Comparison of ENCODE assay signal across 19 cellular contexts in genomic region chr18:23108496-23108895, GRCh38.
"Had no signal": no experiment of that assay in that cellular context is flagged by ENCODE, and none has a peak within 500 bp of the region (broad histone marks: within the 10 kb centered on the region; RNA-seq: fewer than 3 reads in every experiment).

No MANE protein-coding gene starts in this region.

- H3K27ac ChIP-seq: tibial nerve had no signal

- H3K9me3 Mint-ChIP-seq: activated naive CD8-positive, alpha-beta T cell treated with anti-CD3 and anti-CD28 coated beads, Interleukin-2, amount 50 U/mL, for 24 hours; activated T-helper 2 cell treated with anti-CD3 and anti-CD28 coated beads, Interferon-gamma antibody, Interleukin-2, Interleukin-4, amounts not matched to agents 10 μg/mL and 5 μg/mL and 100 μg/mL, durations not matched to agents 14 hours and 24 hours and 36 hours had no signal

- H3K4me3 ChIP-seq: breast epithelium, lung, tibial nerve had no signal

- H3K27me3 Mint-ChIP-seq: activated naive CD8-positive, alpha-beta T cell treated with anti-CD3 and anti-CD28 coated beads, Interleukin-2, amount 50 U/mL, for 24 hours; activated T-cell treated with anti-CD3 and anti-CD28 coated beads, Interleukin-2, amount 50 U/mL, for 24 hours had no signal

- DNase-seq: activated CD4-positive, alpha-beta T cell treated with anti-CD3 and anti-CD28 coated beads, Interleukin-2, amount 10 ng/mL, durations not matched to agents 7 days and 5 days; activated CD8-positive, alpha-beta T cell treated with anti-CD3 and anti-CD28 coated beads, Interleukin-2, amount 10 ng/mL, durations not matched to agents 7 days and 5 days; activated naive CD4-positive, alpha-beta T cell treated with anti-CD3 and anti-CD28 coated beads for 36 hours; activated naive CD8-positive, alpha-beta T cell treated with anti-CD3 and anti-CD28 coated beads, Interleukin-2, amount 50 U/mL, for 24 hours; activated T-cell treated with anti-CD3 and anti-CD28 coated beads, Interleukin-2, amount 50 U/mL, for 24 hours; cortex of kidney; foreskin fibroblast; hippocampal formation; islet precursor cell; midbrain; nephron progenitor cell; nucleus accumbens; stimulated activated naive CD8-positive, alpha-beta T cell treated with anti-CD3 and anti-CD28 coated beads, Interleukin-15, Interleukin-2, amounts not matched to agents 100 U/mL and 50 U/mL, for 24 hours had no signal

- H3K36me3 ChIP-seq: breast epithelium, tibial nerve had no signal

- H3K27ac Mint-ChIP-seq: activated CD4-positive, alpha-beta T cell treated with anti-CD3 and anti-CD28 coated beads, Interleukin-2, amount 10 ng/mL, durations not matched to agents 7 days and 5 days; activated CD8-positive, alpha-beta T cell treated with anti-CD3 and anti-CD28 coated beads, Interleukin-2, amount 10 ng/mL, durations not matched to agents 7 days and 5 days; activated naive CD4-positive, alpha-beta T cell treated with anti-CD3 and anti-CD28 coated beads for 36 hours; activated naive CD8-positive, alpha-beta T cell treated with anti-CD3 and anti-CD28 coated beads, Interleukin-2, amount 50 U/mL, for 24 hours; activated T-cell treated with anti-CD3 and anti-CD28 coated beads, Interleukin-2, amount 50 U/mL, for 24 hours; activated T-helper 2 cell treated with anti-CD3 and anti-CD28 coated beads, Interferon-gamma antibody, Interleukin-2, Interleukin-4, amounts not matched to agents 10 μg/mL and 5 μg/mL and 100 μg/mL, durations not matched to agents 14 hours and 24 hours and 36 hours had no signal

- H3K4me3 Mint-ChIP-seq: activated CD4-positive, alpha-beta T cell treated with anti-CD3 and anti-CD28 coated beads, Interleukin-2, amount 10 ng/mL, durations not matched to agents 7 days and 5 days; activated CD8-positive, alpha-beta T cell treated with anti-CD3 and anti-CD28 coated beads, Interleukin-2, amount 10 ng/mL, durations not matched to agents 7 days and 5 days; activated naive CD4-positive, alpha-beta T cell treated with anti-CD3 and anti-CD28 coated beads for 36 hours; activated naive CD8-positive, alpha-beta T cell treated with anti-CD3 and anti-CD28 coated beads, Interleukin-2, amount 50 U/mL, for 24 hours; activated T-cell treated with anti-CD3 and anti-CD28 coated beads, Interleukin-2, amount 50 U/mL, for 24 hours; nephron progenitor cell had no signal

- H3K27me3 ChIP-seq: breast epithelium, tibial nerve had no signal

- ATAC-seq: activated CD4-positive, CD25-positive, alpha-beta regulatory T cell treated with anti-CD3 and anti-CD28 coated beads, Interleukin-2, amount 50 U/mL, for 24 hours; activated CD8-positive, alpha-beta T cell treated with anti-CD3 and anti-CD28 coated beads, Interleukin-2, amount 10 ng/mL, durations not matched to agents 7 days and 5 days; activated naive CD8-positive, alpha-beta T cell treated with anti-CD3 and anti-CD28 coated beads, Interleukin-2, amount 50 U/mL, for 24 hours; left lobe of liver; stimulated activated naive CD8-positive, alpha-beta T cell treated with anti-CD3 and anti-CD28 coated beads, Interleukin-15, Interleukin-2, amounts not matched to agents 100 U/mL and 50 U/mL, for 24 hours had no signal

- H3K4me1 Mint-ChIP-seq: activated CD4-positive, alpha-beta T cell treated with anti-CD3 and anti-CD28 coated beads, Interleukin-2, amount 10 ng/mL, durations not matched to agents 7 days and 5 days had no signal
